2 cellular contexts compared by ENCODE assay signal in genomic region chr1:64765826-64766225, GRCh38.
TF ChIP-seq lines count a peak whose summit lies in the region.

No MANE protein-coding gene starts in this region.

TF ChIP-seq in HepG2, 621 proteins besides CTCF, POLR2A, EP300 and RAD21:
- TF ChIP-seq ZFP36L1 (CRISPR knock-in tag; IDR thresholded peaks at IDR 0.05) (no peak), ATF7 (IDR thresholded peaks at IDR 0.05) (peak; percentile 78), ATF7 (CRISPR knock-in tag; IDR thresholded peaks at IDR 0.05) (no peak), CREB1 (IDR thresholded peaks at IDR 0.05) (peak; percentile 59), CREB1 (CRISPR knock-in tag; IDR thresholded peaks at IDR 0.05) (no peak)

TF ChIP-seq in K562, 482 proteins besides CTCF, POLR2A, EP300 and RAD21 (continues in another document):
- no peak for TF ChIP-seq BRF2 (IDR thresholded peaks at IDR 0.05; ENCODE audit: borderline replicate concordance, insufficient read depth, insufficient read length)
- no peak for TF ChIP-seq PATZ1 (CRISPR knock-in tag; IDR thresholded peaks at IDR 0.05; ENCODE audit: borderline replicate concordance)
- TF ChIP-seq GATAD2A (IDR thresholded peaks at IDR 0.05) = no peak
- TF ChIP-seq, protein P1, sequence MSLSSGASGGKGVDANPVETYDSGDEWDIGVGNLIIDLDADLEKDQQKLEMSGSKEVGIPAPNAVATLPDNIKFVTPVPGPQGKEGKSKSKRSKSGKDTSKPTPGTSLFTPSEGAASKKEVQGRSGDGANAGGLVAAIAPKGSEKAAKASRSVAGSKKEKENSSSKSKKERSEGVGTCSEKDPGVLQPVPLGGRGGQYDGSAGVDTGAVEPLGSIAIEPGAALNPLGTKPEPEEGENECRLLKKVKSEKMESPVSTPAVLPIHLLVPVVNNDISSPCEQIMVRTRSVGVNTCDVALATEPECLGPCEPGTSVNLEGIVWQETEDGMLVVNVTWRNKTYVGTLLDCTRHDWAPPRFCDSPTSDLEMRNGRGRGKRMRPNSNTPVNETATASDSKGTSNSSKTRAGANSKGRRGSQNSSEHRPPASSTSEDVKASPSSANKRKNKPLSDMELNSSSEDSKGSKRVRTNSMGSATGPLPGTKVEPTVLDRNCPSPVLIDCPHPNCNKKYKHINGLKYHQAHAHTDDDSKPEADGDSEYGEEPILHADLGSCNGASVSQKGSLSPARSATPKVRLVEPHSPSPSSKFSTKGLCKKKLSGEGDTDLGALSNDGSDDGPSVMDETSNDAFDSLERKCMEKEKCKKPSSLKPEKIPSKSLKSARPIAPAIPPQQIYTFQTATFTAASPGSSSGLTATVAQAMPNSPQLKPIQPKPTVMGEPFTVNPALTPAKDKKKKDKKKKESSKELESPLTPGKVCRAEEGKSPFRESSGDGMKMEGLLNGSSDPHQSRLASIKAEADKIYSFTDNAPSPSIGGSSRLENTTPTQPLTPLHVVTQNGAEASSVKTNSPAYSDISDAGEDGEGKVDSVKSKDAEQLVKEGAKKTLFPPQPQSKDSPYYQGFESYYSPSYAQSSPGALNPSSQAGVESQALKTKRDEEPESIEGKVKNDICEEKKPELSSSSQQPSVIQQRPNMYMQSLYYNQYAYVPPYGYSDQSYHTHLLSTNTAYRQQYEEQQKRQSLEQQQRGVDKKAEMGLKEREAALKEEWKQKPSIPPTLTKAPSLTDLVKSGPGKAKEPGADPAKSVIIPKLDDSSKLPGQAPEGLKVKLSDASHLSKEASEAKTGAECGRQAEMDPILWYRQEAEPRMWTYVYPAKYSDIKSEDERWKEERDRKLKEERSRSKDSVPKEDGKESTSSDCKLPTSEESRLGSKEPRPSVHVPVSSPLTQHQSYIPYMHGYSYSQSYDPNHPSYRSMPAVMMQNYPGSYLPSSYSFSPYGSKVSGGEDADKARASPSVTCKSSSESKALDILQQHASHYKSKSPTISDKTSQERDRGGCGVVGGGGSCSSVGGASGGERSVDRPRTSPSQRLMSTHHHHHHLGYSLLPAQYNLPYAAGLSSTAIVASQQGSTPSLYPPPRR (CRISPR knock-in tag; IDR thresholded peaks at IDR 0.05; ENCODE audit: borderline replicate concordance) = no peak
- TF ChIP-seq, protein P2, sequence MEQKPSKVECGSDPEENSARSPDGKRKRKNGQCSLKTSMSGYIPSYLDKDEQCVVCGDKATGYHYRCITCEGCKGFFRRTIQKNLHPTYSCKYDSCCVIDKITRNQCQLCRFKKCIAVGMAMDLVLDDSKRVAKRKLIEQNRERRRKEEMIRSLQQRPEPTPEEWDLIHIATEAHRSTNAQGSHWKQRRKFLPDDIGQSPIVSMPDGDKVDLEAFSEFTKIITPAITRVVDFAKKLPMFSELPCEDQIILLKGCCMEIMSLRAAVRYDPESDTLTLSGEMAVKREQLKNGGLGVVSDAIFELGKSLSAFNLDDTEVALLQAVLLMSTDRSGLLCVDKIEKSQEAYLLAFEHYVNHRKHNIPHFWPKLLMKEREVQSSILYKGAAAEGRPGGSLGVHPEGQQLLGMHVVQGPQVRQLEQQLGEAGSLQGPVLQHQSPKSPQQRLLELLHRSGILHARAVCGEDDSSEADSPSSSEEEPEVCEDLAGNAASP (IDR thresholded peaks at IDR 0.05) = no peak
- TF ChIP-seq PHF20 (IDR thresholded peaks at IDR 0.05; ENCODE audit: partially characterized antibody) = no peak
- TF ChIP-seq, protein P3, sequence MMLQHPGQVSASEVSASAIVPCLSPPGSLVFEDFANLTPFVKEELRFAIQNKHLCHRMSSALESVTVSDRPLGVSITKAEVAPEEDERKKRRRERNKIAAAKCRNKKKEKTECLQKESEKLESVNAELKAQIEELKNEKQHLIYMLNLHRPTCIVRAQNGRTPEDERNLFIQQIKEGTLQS (IDR thresholded peaks at IDR 0.05) = peak; percentile 96
- TF ChIP-seq, protein P3 (CRISPR knock-in tag; conservative IDR thresholded peaks at IDR 0.05) = no peak
- TF ChIP-seq CREM (IDR thresholded peaks at IDR 0.05; ENCODE audit: low read depth) = peak; percentile 69
- TF ChIP-seq BMI1 (IDR thresholded peaks at IDR 0.05; ENCODE audit: low read length) = no peak
- no peak for TF ChIP-seq ZC3H8 (IDR thresholded peaks at IDR 0.05)
- TF ChIP-seq ILK (tag; IDR thresholded peaks at IDR 0.05; ENCODE audit: borderline replicate concordance, low read depth) = no peak
- no peak for TF ChIP-seq ZBTB11 (CRISPR knock-in tag; IDR thresholded peaks at IDR 0.05)
- TF ChIP-seq ATF7 (IDR thresholded peaks at IDR 0.05) = peak; percentile 94
- TF ChIP-seq JUN (IDR thresholded peaks at IDR 0.05; ENCODE audit: borderline replicate concordance, low read depth, low read length) = peak; percentile 71
- TF ChIP-seq JUN (CRISPR knock-in tag; IDR thresholded peaks at IDR 0.05; ENCODE audit: borderline replicate concordance) = no peak
- no peak for TF ChIP-seq CGGBP1 (CRISPR knock-in tag; IDR thresholded peaks at IDR 0.05)
- TF ChIP-seq SIN3B (IDR thresholded peaks at IDR 0.05; ENCODE audit: low read depth) = no peak
- no peak for TF ChIP-seq PPARD (CRISPR knock-in tag; IDR thresholded peaks at IDR 0.05)
- no peak for TF ChIP-seq MTA3 (IDR thresholded peaks at IDR 0.05; ENCODE audit: borderline replicate concordance)
- TF ChIP-seq ATF1 (CRISPR knock-in tag; IDR thresholded peaks at IDR 0.05) = no peak
- peak; percentile 85 for TF ChIP-seq ATF1 (tag; IDR thresholded peaks at IDR 0.05)
- no peak for TF ChIP-seq CEBPB (tag; IDR thresholded peaks at IDR 0.05)
- TF ChIP-seq, protein P4, sequence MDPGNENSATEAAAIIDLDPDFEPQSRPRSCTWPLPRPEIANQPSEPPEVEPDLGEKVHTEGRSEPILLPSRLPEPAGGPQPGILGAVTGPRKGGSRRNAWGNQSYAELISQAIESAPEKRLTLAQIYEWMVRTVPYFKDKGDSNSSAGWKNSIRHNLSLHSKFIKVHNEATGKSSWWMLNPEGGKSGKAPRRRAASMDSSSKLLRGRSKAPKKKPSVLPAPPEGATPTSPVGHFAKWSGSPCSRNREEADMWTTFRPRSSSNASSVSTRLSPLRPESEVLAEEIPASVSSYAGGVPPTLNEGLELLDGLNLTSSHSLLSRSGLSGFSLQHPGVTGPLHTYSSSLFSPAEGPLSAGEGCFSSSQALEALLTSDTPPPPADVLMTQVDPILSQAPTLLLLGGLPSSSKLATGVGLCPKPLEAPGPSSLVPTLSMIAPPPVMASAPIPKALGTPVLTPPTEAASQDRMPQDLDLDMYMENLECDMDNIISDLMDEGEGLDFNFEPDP (CRISPR knock-in tag; IDR thresholded peaks at IDR 0.05) = no peak
- TF ChIP-seq HDAC3 (IDR thresholded peaks at IDR 0.05; ENCODE audit: borderline replicate concordance, partially characterized antibody) = no peak
- peak; percentile 52; the same call in 1 of the 2 replicates for TF ChIP-seq JUNB (CRISPR knock-in tag; conservative IDR thresholded peaks at IDR 0.05)
- no peak for TF ChIP-seq SOX6 (IDR thresholded peaks at IDR 0.05)
- TF ChIP-seq ATF2 (CRISPR knock-in tag; IDR thresholded peaks at IDR 0.05) = peak; percentile 62; the same call in 1 of the 2 replicates
- TF ChIP-seq HEY1 (CRISPR knock-in tag; IDR thresholded peaks at IDR 0.05; ENCODE audit: borderline replicate concordance) = no peak
- no peak for TF ChIP-seq RERE (CRISPR knock-in tag; IDR thresholded peaks at IDR 0.05; ENCODE audit: borderline replicate concordance)
- no peak for TF ChIP-seq ZNF133 (CRISPR knock-in tag; IDR thresholded peaks at IDR 0.05)
- TF ChIP-seq JUND (IDR thresholded peaks at IDR 0.05; ENCODE audit: borderline replicate concordance, low read depth, low read length) = peak; percentile 88
- TF ChIP-seq JUND (tag; IDR thresholded peaks at IDR 0.05; ENCODE audit: borderline replicate concordance, low read depth, low read length) = peak; percentile 85; the same call in 2 of the 3 replicates
- TF ChIP-seq HNRNPL (IDR thresholded peaks at IDR 0.05; ENCODE audit: low read depth, low read length) = no peak
